In genomic region chr5:150311015-150311692, GRCh38 we compare ENCODE assay signal across 21 cellular contexts. TPM values are rescaled to one million over a fixed set of nuclear protein-coding genes. Genes with fewer than 3 reads are reported as not detected.
"Had no signal": no experiment of that assay in that cellular context is flagged by ENCODE, and none has a peak within 500 bp of the region (broad histone marks: within the 10 kb centered on the region; RNA-seq: fewer than 3 reads in every experiment).

No MANE protein-coding gene starts in this region.

- ATAC-seq: activated CD8-positive, alpha-beta T cell treated with anti-CD3 and anti-CD28 coated beads, Interleukin-2, amount 10 ng/mL, durations not matched to agents 7 days and 5 days; stimulated activated naive CD8-positive, alpha-beta T cell treated with anti-CD3 and anti-CD28 coated beads, Interleukin-15, amount 100 ng/mL, for 72 hours had no signal

- H3K27ac ChIP-seq: ascending aorta, breast epithelium, prostate gland, right atrium auricular region, suprapubic skin, transverse colon had no signal

- H3K4me3 ChIP-seq: ascending aorta, breast epithelium, prostate gland, right atrium auricular region, suprapubic skin, transverse colon had no signal

- FAIRE-seq: endothelial cell of umbilical vein had no signal

- H3K4me1 Mint-ChIP-seq: activated CD4-positive, alpha-beta T cell treated with anti-CD3 and anti-CD28 coated beads, Interleukin-2, amount 10 ng/mL, durations not matched to agents 24 days and 14 days; stimulated activated naive CD8-positive, alpha-beta T cell treated with anti-CD3 and anti-CD28 coated beads, Interleukin-15, amount 100 ng/mL, for 72 hours had no signal

- H3K4me1 ChIP-seq: ascending aorta, breast epithelium, prostate gland, right atrium auricular region, suprapubic skin, transverse colon had no signal

- H3K4me3 Mint-ChIP-seq: activated CD4-positive, alpha-beta T cell treated with anti-CD3 and anti-CD28 coated beads, Interleukin-2, amount 10 ng/mL, durations not matched to agents 24 days and 14 days; activated CD8-positive, alpha-beta T cell treated with anti-CD3 and anti-CD28 coated beads, Interleukin-2, amount 10 ng/mL, durations not matched to agents 7 days and 5 days; activated naive CD4-positive, alpha-beta T cell treated with anti-CD3 and anti-CD28 coated beads for 36 hours; activated T-cell treated with anti-CD3 and anti-CD28 coated beads, Interleukin-2, amount 50 U/mL, for 24 hours; dendritic cell treated with granulocyte-macrophage colony-stimulating factor and Interleukin-4, amounts not matched to agents 40 ng/mL and 50 ng/mL, for 4 days; nephron; stimulated activated naive CD8-positive, alpha-beta T cell treated with anti-CD3 and anti-CD28 coated beads, Interleukin-15, amount 100 ng/mL, for 72 hours; T-helper 2 cell treated with Interferon-gamma antibody and Interleukin-4, amounts not matched to agents 5 μg/mL and 100 μg/mL, for 36 hours had no signal

- H3K9me3 Mint-ChIP-seq: activated CD4-positive, alpha-beta T cell treated with anti-CD3 and anti-CD28 coated beads, Interleukin-2, amount 10 ng/mL, durations not matched to agents 24 days and 14 days; activated naive CD4-positive, alpha-beta T cell treated with anti-CD3 and anti-CD28 coated beads for 36 hours; activated T-cell treated with anti-CD3 and anti-CD28 coated beads, Interleukin-2, amount 50 U/mL, for 24 hours; dendritic cell treated with granulocyte-macrophage colony-stimulating factor and Interleukin-4, amounts not matched to agents 40 ng/mL and 50 ng/mL, for 4 days; nephron; stimulated activated naive CD8-positive, alpha-beta T cell treated with anti-CD3 and anti-CD28 coated beads, Interleukin-15, amount 100 ng/mL, for 72 hours; T-helper 2 cell treated with Interferon-gamma antibody and Interleukin-4, amounts not matched to agents 5 μg/mL and 100 μg/mL, for 36 hours had no signal

- DNase-seq: activated CD4-positive, alpha-beta T cell treated with anti-CD3 and anti-CD28 coated beads, Interleukin-2, amount 10 ng/mL, durations not matched to agents 24 days and 14 days; activated CD8-positive, alpha-beta T cell treated with anti-CD3 and anti-CD28 coated beads, Interleukin-2, amount 10 ng/mL, durations not matched to agents 7 days and 5 days; activated naive CD4-positive, alpha-beta T cell treated with anti-CD3 and anti-CD28 coated beads for 36 hours; activated T-cell treated with anti-CD3 and anti-CD28 coated beads, Interleukin-2, amount 50 U/mL, for 24 hours; effector CD8-positive, alpha-beta T cell; foreskin fibroblast; occipital lobe; stimulated activated naive CD8-positive, alpha-beta T cell treated with anti-CD3 and anti-CD28 coated beads, Interleukin-15, amount 100 ng/mL, for 72 hours; SW 1271; transverse colon had no signal

- H3K27ac Mint-ChIP-seq: activated CD4-positive, alpha-beta T cell treated with anti-CD3 and anti-CD28 coated beads, Interleukin-2, amount 10 ng/mL, durations not matched to agents 24 days and 14 days; activated CD8-positive, alpha-beta T cell treated with anti-CD3 and anti-CD28 coated beads, Interleukin-2, amount 10 ng/mL, durations not matched to agents 7 days and 5 days; activated naive CD4-positive, alpha-beta T cell treated with anti-CD3 and anti-CD28 coated beads for 36 hours; activated T-cell treated with anti-CD3 and anti-CD28 coated beads, Interleukin-2, amount 50 U/mL, for 24 hours; dendritic cell treated with granulocyte-macrophage colony-stimulating factor and Interleukin-4, amounts not matched to agents 40 ng/mL and 50 ng/mL, for 4 days; nephron; T-helper 2 cell treated with Interferon-gamma antibody and Interleukin-4, amounts not matched to agents 5 μg/mL and 100 μg/mL, for 36 hours had no signal

- H3K27me3 ChIP-seq: ascending aorta, breast epithelium, right atrium auricular region, suprapubic skin, transverse colon had no signal

- H3K36me3 ChIP-seq: ascending aorta, breast epithelium, prostate gland, right atrium auricular region, suprapubic skin, transverse colon had no signal

RNA-seq across cellular contexts. Expression of gene ARSI, which starts 8.4 kb away (rescaled TPM):
- total RNA-seq: activated CD4-positive, alpha-beta T cell treated with anti-CD3 and anti-CD28 coated beads, Interleukin-2, amount 10 ng/mL, durations not matched to agents 24 days and 14 days; activated CD8-positive, alpha-beta T cell treated with anti-CD3 and anti-CD28 coated beads, Interleukin-2, amount 10 ng/mL, durations not matched to agents 7 days and 5 days; activated naive CD4-positive, alpha-beta T cell treated with anti-CD3 and anti-CD28 coated beads for 36 hours; ascending aorta had no signal

RNA-seq across cellular contexts. Expression of gene CAMK2A, which starts 21.6 kb away (rescaled TPM):
- total RNA-seq: activated CD4-positive, alpha-beta T cell treated with anti-CD3 and anti-CD28 coated beads, Interleukin-2, amount 10 ng/mL, durations not matched to agents 24 days and 14 days; activated CD8-positive, alpha-beta T cell treated with anti-CD3 and anti-CD28 coated beads, Interleukin-2, amount 10 ng/mL, durations not matched to agents 7 days and 5 days; activated naive CD4-positive, alpha-beta T cell treated with anti-CD3 and anti-CD28 coated beads for 36 hours; ascending aorta; chondrocyte; endothelial cell of umbilical vein; glomerular endothelial cell had no signal
- polyA plus RNA-seq: endothelial cell of umbilical vein had no signal
